In the genomic region with DNA sequence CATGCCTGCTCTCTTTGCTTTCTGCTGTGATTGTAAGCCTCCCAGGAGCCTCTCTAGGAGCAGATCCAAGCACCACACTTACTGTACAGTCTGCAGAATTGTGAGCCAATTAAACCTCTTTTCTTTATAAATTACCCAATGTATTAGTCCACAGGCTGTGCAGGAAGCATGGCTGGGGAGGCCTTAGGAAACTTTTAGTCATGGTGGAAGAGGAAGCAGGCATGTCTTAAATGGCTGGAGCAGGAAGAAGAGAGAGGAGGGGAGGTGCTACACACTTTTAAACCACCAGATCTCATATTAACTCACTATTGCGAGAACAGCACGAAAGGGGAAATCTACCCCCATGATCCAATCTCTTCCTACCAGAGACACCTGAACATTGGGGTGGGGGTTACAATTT, we compare ENCODE assay signal across 15 cellular contexts.
"Had no signal": no experiment of that assay in that cellular context is flagged by ENCODE, and none has a peak within 500 bp of the region (broad histone marks: within the 10 kb centered on the region; RNA-seq: fewer than 3 reads in every experiment).

No MANE protein-coding gene starts in this region.

- H3K9me3 ChIP-seq: lower lobe of right lung, sigmoid colon had no signal

- DNase-seq: activated CD4-positive, alpha-beta T cell treated with anti-CD3 and anti-CD28 coated beads for 1 hour; activated CD4-positive, alpha-beta T cell treated with anti-CD3 and anti-CD28 coated beads, Interleukin-2, amount 50 U/mL, for 4 hours; activated CD8-positive, alpha-beta memory T cell treated with anti-CD3 and anti-CD28 coated beads, Interleukin-2, amount 10 ng/mL, durations not matched to agents 7 days and 5 days; activated naive CD4-positive, alpha-beta T cell treated with anti-CD3 and anti-CD28 coated beads for 36 hours; activated T-cell treated with anti-CD3 and anti-CD28 coated beads, Interleukin-2, amount 50 U/mL, for 1 hour; cerebellar nuclear complex; effector memory CD8-positive, alpha-beta T cell; left colon; lower lobe of right lung; sigmoid colon; stimulated activated CD4-positive, alpha-beta T cell treated with anti-CD3 and anti-CD28 coated beads, Interleukin-2, amount 100 ng/mL, for 24 hours had no signal

- H3K4me3 ChIP-seq: ascending aorta, breast epithelium, lower lobe of right lung, sigmoid colon had no signal

- H3K4me1 ChIP-seq: ascending aorta, breast epithelium, lower lobe of right lung, parathyroid adenoma, sigmoid colon had no signal

- H3K27me3 ChIP-seq: ascending aorta, breast epithelium, sigmoid colon had no signal

- H2AFZ ChIP-seq: parathyroid adenoma had no signal

- H3K9ac ChIP-seq: parathyroid adenoma had no signal

- H3K27ac ChIP-seq: ascending aorta, breast epithelium, lower lobe of right lung, parathyroid adenoma, sigmoid colon, VCaP had no signal

- H3K79me2 ChIP-seq: parathyroid adenoma had no signal

- H3K36me3 ChIP-seq: breast epithelium, lower lobe of right lung had no signal
